Comparison of ENCODE assay signal across 9 cellular contexts in genomic region chr15:50880651-50881114, GRCh38. TPM values are rescaled to one million over a fixed set of nuclear protein-coding genes. Genes with fewer than 3 reads are reported as not detected.
DNase-seq lines count a peak whose midpoint lies in the region; ATAC-seq and TF ChIP-seq lines count a peak whose summit lies in the region.
"Had no signal": no experiment of that assay in that cellular context is flagged by ENCODE, and none has a peak within 500 bp of the region (broad histone marks: within the 10 kb centered on the region; RNA-seq: fewer than 3 reads in every experiment).

No MANE protein-coding gene starts in this region.

- H3K36me3 Mint-ChIP-seq in activated T-cell treated with anti-CD3 and anti-CD28 coated beads, Interleukin-2, amount 50 U/mL, for 24 hours (ENCODE audit: low read depth), result no peaks in the 10 kb centered on the region
- no peaks in the 10 kb centered on the region for H3K36me3 Mint-ChIP-seq in IgD-negative memory B cell

- H3K36me3 ChIP-seq in ascending aorta (no peaks in the 10 kb centered on the region), left ventricle myocardium inferior (no peaks in the 10 kb centered on the region)

- ATAC-seq in stimulated activated naive CD8-positive, alpha-beta T cell treated with anti-CD3 and anti-CD28 coated beads, Interleukin-15, amount 100 ng/mL, for 72 hours, result peak; percentile 58

- H3K4me3 Mint-ChIP-seq in activated T-cell treated with anti-CD3 and anti-CD28 coated beads, Interleukin-2, amount 50 U/mL, for 24 hours, result peak overlapping the region; percentile 47
- peak overlapping the region in 2 of 4 donors; percentile 16 to 70 for H3K4me3 Mint-ChIP-seq in IgD-negative memory B cell
- H3K4me3 Mint-ChIP-seq in stimulated activated naive CD8-positive, alpha-beta T cell treated with anti-CD3 and anti-CD28 coated beads, Interleukin-15, amount 100 ng/mL, for 72 hours, result peak overlapping the region; percentile 66 to 77
- H3K4me3 Mint-ChIP-seq: neural crest cell had no signal

- H3K27me3 Mint-ChIP-seq in activated T-cell treated with anti-CD3 and anti-CD28 coated beads, Interleukin-2, amount 50 U/mL, for 24 hours, result no peaks in the 10 kb centered on the region
- no peaks in the 10 kb centered on the region for H3K27me3 Mint-ChIP-seq in IgD-negative memory B cell
- H3K27me3 Mint-ChIP-seq in stimulated activated naive CD8-positive, alpha-beta T cell treated with anti-CD3 and anti-CD28 coated beads, Interleukin-15, amount 100 ng/mL, for 72 hours, result no peaks in the 10 kb centered on the region

- H3K27ac ChIP-seq in ascending aorta, result peak overlapping the region; percentile 16 to 49
- H3K27ac ChIP-seq in left ventricle myocardium inferior (replicated peaks), result no peak overlapping the region

- no peaks in the 10 kb centered on the region for H3K9me3 Mint-ChIP-seq in activated T-cell treated with anti-CD3 and anti-CD28 coated beads, Interleukin-2, amount 50 U/mL, for 24 hours
- no peaks in the 10 kb centered on the region for H3K9me3 Mint-ChIP-seq in IgD-negative memory B cell
- H3K9me3 Mint-ChIP-seq in stimulated activated naive CD8-positive, alpha-beta T cell treated with anti-CD3 and anti-CD28 coated beads, Interleukin-15, amount 100 ng/mL, for 72 hours, result no peaks in the 10 kb centered on the region
- H3K9me3 Mint-ChIP-seq: neural crest cell had no signal

- TF ChIP-seq CTCF in ascending aorta (IDR thresholded peaks at IDR 0.05) (no peak), left ventricle myocardium inferior (IDR thresholded peaks at IDR 0.05; ENCODE audit: borderline replicate concordance) (no peak)

- H3K4me1 ChIP-seq in ascending aorta (peaks cover 2 to 3% of the 10 kb centered on the region in 2 donors), left ventricle myocardium inferior (peaks cover 14% of the 10 kb centered on the region)

- peak overlapping the region; percentile 90 for H3K27ac Mint-ChIP-seq in activated T-cell treated with anti-CD3 and anti-CD28 coated beads, Interleukin-2, amount 50 U/mL, for 24 hours
- peak overlapping the region in 2 of 3 donors; percentile 19 to 69 for H3K27ac Mint-ChIP-seq in IgD-negative memory B cell
- H3K27ac Mint-ChIP-seq in stimulated activated naive CD8-positive, alpha-beta T cell treated with anti-CD3 and anti-CD28 coated beads, Interleukin-15, amount 100 ng/mL, for 72 hours, result peak overlapping the region; percentile 100

- intact Hi-C loops in ascending aorta (cut with DNase I) (loop anchor here (5.0 kb wide), 1 partner anchor 113 kb away; the partner anchor contains the start of gene SPPL2A), left ventricle myocardium inferior (cut with micrococcal nuclease) (no loop called here)

- H3K4me3 ChIP-seq in ascending aorta (no peak overlapping the region), left ventricle myocardium inferior (no peak overlapping the region)

- no peak for DNase-seq in activated T-cell treated with anti-CD3 and anti-CD28 coated beads, Interleukin-2, amount 50 U/mL, for 24 hours
- no peak for DNase-seq in activated T-cell treated with anti-CD3 and anti-CD28 coated beads for 4 hours
- DNase-seq in ascending aorta (ENCODE audit: low spot score in 2 of 2), result no peak
- peak; percentile 48 to 51 for DNase-seq in stimulated activated naive CD8-positive, alpha-beta T cell treated with anti-CD3 and anti-CD28 coated beads, Interleukin-15, amount 100 ng/mL, for 72 hours
- DNase-seq in stimulated activated CD4-positive, alpha-beta T cell treated with anti-CD3 and anti-CD28 coated beads, Interleukin-2, amount 100 ng/mL, for 24 hours, result no peak
- DNase-seq in NCI-H2227 treated with DMSO at 0.1 percent for 48 hours (lab: John Stamatoyannopoulos, UW), result no peak
- DNase-seq in left ventricle myocardium inferior, result no peak

- H3K27me3 ChIP-seq in ascending aorta (no peaks in the 10 kb centered on the region), left ventricle myocardium inferior (ENCODE audit: low read depth) (no peaks in the 10 kb centered on the region)

- H3K4me1 Mint-ChIP-seq in activated T-cell treated with anti-CD3 and anti-CD28 coated beads, Interleukin-2, amount 50 U/mL, for 24 hours (ENCODE audit: low read depth), result peaks cover 77% of the 10 kb centered on the region
- H3K4me1 Mint-ChIP-seq in IgD-negative memory B cell, result peaks cover 40 to 63% (median 53%) of the 10 kb centered on the region in 3 donors
- peaks cover 91% of the 10 kb centered on the region for H3K4me1 Mint-ChIP-seq in stimulated activated naive CD8-positive, alpha-beta T cell treated with anti-CD3 and anti-CD28 coated beads, Interleukin-15, amount 100 ng/mL, for 72 hours

- H3K9me3 ChIP-seq in ascending aorta (no peaks in the 10 kb centered on the region), left ventricle myocardium inferior (replicated peaks) (no peaks in the 10 kb centered on the region)

RNA-seq across cellular contexts. Expression of gene AP4E1, which starts 27.8 kb away (rescaled TPM):
- polyA plus RNA-seq in IgD-negative memory B cell, result 2.5 TPM
- total RNA-seq in ascending aorta, result 5.2 TPM
- total RNA-seq in left ventricle myocardium inferior, result 8.0 TPM

Comparison
In these comparisons a context has a peak if more than half of its experiments do, and no peak if none do; other contexts are left out.
1. DNase-seq: peak in stimulated activated naive CD8-positive, alpha-beta T cell treated with anti-CD3 and anti-CD28 coated beads, Interleukin-15, amount 100 ng/mL, for 72 hours (2 of 2); none in activated T-cell treated with anti-CD3 and anti-CD28 coated beads, Interleukin-2, amount 50 U/mL, for 24 hours (single experiment), activated T-cell treated with anti-CD3 and anti-CD28 coated beads for 4 hours (single experiment), ascending aorta (0 of 2), stimulated activated CD4-positive, alpha-beta T cell treated with anti-CD3 and anti-CD28 coated beads, Interleukin-2, amount 100 ng/mL, for 24 hours (0 of 2), NCI-H2227 treated with DMSO at 0.1 percent for 48 hours (single experiment) and left ventricle myocardium inferior (single experiment).
2. H3K27ac Mint-ChIP-seq: peak in every context shown above with its lines; median percentile 100 in stimulated activated naive CD8-positive, alpha-beta T cell treated with anti-CD3 and anti-CD28 coated beads, Interleukin-15, amount 100 ng/mL, for 72 hours; 90 in activated T-cell treated with anti-CD3 and anti-CD28 coated beads, Interleukin-2, amount 50 U/mL, for 24 hours; 44 in IgD-negative memory B cell.